ENCODE assay signal across 1 cellular context in the genomic region with DNA sequence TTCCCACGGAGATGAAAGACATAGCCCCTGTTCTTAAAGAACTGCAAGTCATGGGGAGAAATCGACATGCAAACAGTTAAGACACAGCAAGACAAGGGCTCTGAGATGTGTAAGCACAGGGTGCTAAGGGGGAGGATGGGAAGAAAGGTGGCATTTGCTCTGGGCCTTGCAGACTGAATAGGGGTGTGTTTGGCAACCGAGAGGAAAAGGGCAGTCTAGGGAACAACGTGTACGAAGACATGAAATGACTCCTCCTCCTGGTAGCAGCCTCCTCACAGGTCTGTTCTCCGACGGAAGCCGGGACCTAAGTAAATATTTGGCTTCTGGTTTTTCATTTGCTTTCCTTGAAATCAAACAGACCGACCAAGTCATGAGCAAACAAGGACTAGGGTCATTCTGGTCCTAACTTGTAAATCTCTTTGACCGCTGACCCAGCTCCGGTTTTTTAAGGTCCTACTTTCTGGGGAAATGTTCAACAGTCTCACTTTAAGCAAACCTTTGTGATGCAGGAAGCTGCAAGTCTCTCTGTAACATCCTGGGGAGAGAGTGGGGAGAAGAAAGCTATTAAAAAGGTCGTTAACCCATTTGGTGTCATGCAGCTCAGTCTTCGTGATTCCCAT.
TF ChIP-seq lines count a peak whose summit lies in the region.

No MANE protein-coding gene starts in this region.

TF ChIP-seq in WTC11, 78 proteins besides CTCF, POLR2A, EP300 and RAD21 (continued from another document):
- TF ChIP-seq, protein P1, sequence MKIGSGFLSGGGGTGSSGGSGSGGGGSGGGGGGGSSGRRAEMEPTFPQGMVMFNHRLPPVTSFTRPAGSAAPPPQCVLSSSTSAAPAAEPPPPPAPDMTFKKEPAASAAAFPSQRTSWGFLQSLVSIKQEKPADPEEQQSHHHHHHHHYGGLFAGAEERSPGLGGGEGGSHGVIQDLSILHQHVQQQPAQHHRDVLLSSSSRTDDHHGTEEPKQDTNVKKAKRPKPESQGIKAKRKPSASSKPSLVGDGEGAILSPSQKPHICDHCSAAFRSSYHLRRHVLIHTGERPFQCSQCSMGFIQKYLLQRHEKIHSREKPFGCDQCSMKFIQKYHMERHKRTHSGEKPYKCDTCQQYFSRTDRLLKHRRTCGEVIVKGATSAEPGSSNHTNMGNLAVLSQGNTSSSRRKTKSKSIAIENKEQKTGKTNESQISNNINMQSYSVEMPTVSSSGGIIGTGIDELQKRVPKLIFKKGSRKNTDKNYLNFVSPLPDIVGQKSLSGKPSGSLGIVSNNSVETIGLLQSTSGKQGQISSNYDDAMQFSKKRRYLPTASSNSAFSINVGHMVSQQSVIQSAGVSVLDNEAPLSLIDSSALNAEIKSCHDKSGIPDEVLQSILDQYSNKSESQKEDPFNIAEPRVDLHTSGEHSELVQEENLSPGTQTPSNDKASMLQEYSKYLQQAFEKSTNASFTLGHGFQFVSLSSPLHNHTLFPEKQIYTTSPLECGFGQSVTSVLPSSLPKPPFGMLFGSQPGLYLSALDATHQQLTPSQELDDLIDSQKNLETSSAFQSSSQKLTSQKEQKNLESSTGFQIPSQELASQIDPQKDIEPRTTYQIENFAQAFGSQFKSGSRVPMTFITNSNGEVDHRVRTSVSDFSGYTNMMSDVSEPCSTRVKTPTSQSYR (CRISPR knock-in tag; IDR thresholded peaks at IDR 0.05): no peak
- TF ChIP-seq ZNF138 (CRISPR knock-in tag; conservative IDR thresholded peaks at IDR 0.05): no peak
- no peak for TF ChIP-seq CREB1 (CRISPR knock-in tag; IDR thresholded peaks at IDR 0.05)
